ENCODE assay signal across 9 cellular contexts in the genomic region with DNA sequence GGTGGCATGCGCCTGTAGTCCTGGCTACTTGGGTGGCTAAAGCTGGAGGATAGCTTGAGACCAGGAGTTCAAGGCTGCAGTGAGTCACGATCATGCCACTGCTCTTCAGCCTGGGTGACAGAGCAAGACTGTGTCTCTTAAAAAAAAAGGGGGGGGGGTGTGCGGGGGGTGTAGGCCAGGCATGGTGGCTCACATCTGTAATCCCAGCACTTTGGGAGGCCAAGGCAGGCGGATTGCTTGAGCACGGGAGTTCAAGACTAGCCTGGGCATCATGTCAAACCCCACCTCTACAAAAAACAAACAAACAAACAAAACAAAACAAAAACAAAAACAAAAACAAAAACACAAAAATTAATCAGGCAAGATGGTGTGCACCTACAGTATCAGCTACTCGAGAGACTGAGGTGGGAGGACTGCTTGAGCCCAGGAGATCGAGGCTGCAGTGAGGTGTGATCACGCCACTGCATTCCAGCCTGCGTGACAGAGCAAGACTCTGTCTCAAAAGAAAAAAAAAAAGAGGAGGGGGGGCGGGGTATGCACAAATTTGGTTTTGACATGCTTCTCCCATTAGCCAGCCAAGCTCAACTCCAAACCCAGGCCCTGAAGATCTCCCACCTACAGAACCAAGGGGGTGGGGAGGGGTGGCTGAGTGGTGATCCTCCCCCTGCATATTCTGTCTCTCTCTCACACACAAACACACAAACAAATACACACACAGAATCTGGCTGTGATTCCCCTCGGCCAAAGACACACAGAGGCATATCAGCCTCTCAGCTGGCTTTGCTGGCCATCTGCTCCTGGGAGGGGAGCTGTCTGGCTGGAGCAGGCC. TPM values are rescaled to one million over a fixed set of nuclear protein-coding genes. Genes with fewer than 3 reads are reported as not detected.
DNase-seq lines count a peak whose midpoint lies in the region; ATAC-seq and TF ChIP-seq lines count a peak whose summit lies in the region.
"Had no signal": no experiment of that assay in that cellular context is flagged by ENCODE, and none has a peak within 500 bp of the region (broad histone marks: within the 10 kb centered on the region; RNA-seq: fewer than 3 reads in every experiment).

No MANE protein-coding gene starts in this region.

- H3K27ac ChIP-seq in layer of hippocampus (ENCODE audit: low read depth, low read length) (peak overlapping the region; percentile 66), substantia nigra (ENCODE audit: low read depth, low read length, poor library complexity, severe bottlenecking) (peak overlapping the region; percentile 87)

- TF ChIP-seq CTCF in Calu3 (IDR thresholded peaks at IDR 0.05; ENCODE audit: unreplicated experiment): no peak

- H3K36me3 Mint-ChIP-seq in T-helper 1 cell treated with Interleukin-12 subunit alpha and Interleukin-12 subunit beta and Interleukin-4 antibody, amounts not matched to agents 30 μg/mL and 1 μg/mL, for 36 hours (ENCODE audit: low read depth): peaks cover 5% of the 10 kb centered on the region
- no peaks in the 10 kb centered on the region for H3K36me3 Mint-ChIP-seq in activated T-helper 17 cell treated with anti-CD3 and anti-CD28 coated beads, Interleukin-2, amount 50 U/mL, for 72 hours (ENCODE audit: low read depth)
- H3K36me3 Mint-ChIP-seq in Calu3 (ENCODE audit: insufficient read depth, unreplicated experiment): no peaks in the 10 kb centered on the region

- H3K4me1 Mint-ChIP-seq in T-helper 1 cell treated with Interleukin-12 subunit alpha and Interleukin-12 subunit beta and Interleukin-4 antibody, amounts not matched to agents 30 μg/mL and 1 μg/mL, for 36 hours (ENCODE audit: low read depth): peaks cover 47% of the 10 kb centered on the region
- H3K4me1 Mint-ChIP-seq in activated T-helper 17 cell treated with anti-CD3 and anti-CD28 coated beads, Interleukin-2, amount 50 U/mL, for 72 hours: peaks cover 34% of the 10 kb centered on the region
- no peaks in the 10 kb centered on the region for H3K4me1 Mint-ChIP-seq in Calu3 (ENCODE audit: low read depth, unreplicated experiment)

- H3K9me3 Mint-ChIP-seq in T-helper 1 cell treated with Interleukin-12 subunit alpha and Interleukin-12 subunit beta and Interleukin-4 antibody, amounts not matched to agents 30 μg/mL and 1 μg/mL, for 36 hours: no peaks in the 10 kb centered on the region
- H3K9me3 Mint-ChIP-seq in activated T-helper 17 cell treated with anti-CD3 and anti-CD28 coated beads, Interleukin-2, amount 50 U/mL, for 72 hours: no peaks in the 10 kb centered on the region
- H3K9me3 Mint-ChIP-seq in Calu3 (ENCODE audit: low read depth, unreplicated experiment): no peaks in the 10 kb centered on the region

- no TSS peak for BruUV-seq in Calu3 (replicated peaks; lab: Mats Ljungman, UMichigan)

- no peak for ATAC-seq in activated T-helper 17 cell treated with anti-CD3 and anti-CD28 coated beads, Interleukin-2, amount 50 U/mL, for 72 hours (replicated peaks)

- no peak for DNase-seq in T-helper 1 cell
- DNase-seq in substantia nigra (lab: John Stamatoyannopoulos, UW): peak in 33 of 49 donors; percentile 5 to 72 (median 39)
- DNase-seq in Calu3: no peak
- DNase-seq in amniotic stem cell (lab: John Stamatoyannopoulos, UW): no peak
- no peak for DNase-seq in cortex of kidney (lab: John Stamatoyannopoulos, UW)
- DNase-seq: NCI-H345 had no signal

- H3K27me3 Mint-ChIP-seq in T-helper 1 cell treated with Interleukin-12 subunit alpha and Interleukin-12 subunit beta and Interleukin-4 antibody, amounts not matched to agents 30 μg/mL and 1 μg/mL, for 36 hours (ENCODE audit: low read depth): peaks cover 63% of the 10 kb centered on the region
- peaks cover 25% of the 10 kb centered on the region for H3K27me3 Mint-ChIP-seq in activated T-helper 17 cell treated with anti-CD3 and anti-CD28 coated beads, Interleukin-2, amount 50 U/mL, for 72 hours
- no peaks in the 10 kb centered on the region for H3K27me3 Mint-ChIP-seq in Calu3 (ENCODE audit: unreplicated experiment)

- CTCF ChIA-PET in Calu3 (lab: Charles Lee): no interaction called here

- no peaks in the 10 kb centered on the region for H3K27me3 ChIP-seq in layer of hippocampus (ENCODE audit: control insufficient read depth, insufficient read depth, low read length)

- no peak overlapping the region for H3K27ac Mint-ChIP-seq in T-helper 1 cell treated with Interleukin-12 subunit alpha and Interleukin-12 subunit beta and Interleukin-4 antibody, amounts not matched to agents 30 μg/mL and 1 μg/mL, for 36 hours
- H3K27ac Mint-ChIP-seq in activated T-helper 17 cell treated with anti-CD3 and anti-CD28 coated beads, Interleukin-2, amount 50 U/mL, for 72 hours: no peak overlapping the region
- H3K27ac Mint-ChIP-seq in Calu3 (ENCODE audit: unreplicated experiment): no peak overlapping the region

- H3K4me3 Mint-ChIP-seq in T-helper 1 cell treated with Interleukin-12 subunit alpha and Interleukin-12 subunit beta and Interleukin-4 antibody, amounts not matched to agents 30 μg/mL and 1 μg/mL, for 36 hours: peak overlapping the region; percentile 47
- peak overlapping the region; percentile 28 for H3K4me3 Mint-ChIP-seq in activated T-helper 17 cell treated with anti-CD3 and anti-CD28 coated beads, Interleukin-2, amount 50 U/mL, for 72 hours
- H3K4me3 Mint-ChIP-seq in Calu3 (ENCODE audit: low read depth, unreplicated experiment): no peak overlapping the region

- intact Hi-C loops in Calu3 (cut with micrococcal nuclease; ENCODE audit: unreplicated experiment): no loop called here

RNA-seq across cellular contexts. Expression of a gene that starts 3.1 kb away (rescaled TPM):
- total RNA-seq in activated T-helper 17 cell treated with anti-CD3 and anti-CD28 coated beads, Interleukin-2, amount 50 U/mL, for 72 hours: under 1 TPM; 0.29 to 0.32 TPM
- 2.4 and 2.5 TPM in 2 replicates for total RNA-seq in Calu3 (2022)

RNA-seq across cellular contexts. Expression of a gene that starts 59.5 kb away (rescaled TPM):
- 100 to 1,000 TPM in 1 of 2 donors, 10 to 100 TPM in 1; 66.2 to 102 TPM for total RNA-seq in activated T-helper 17 cell treated with anti-CD3 and anti-CD28 coated beads, Interleukin-2, amount 50 U/mL, for 72 hours
- total RNA-seq in Calu3 (2022): 57.6 and 58.3 TPM in 2 replicates

Comparison
In these comparisons a context has a peak if more than half of its experiments do, and no peak if none do; other contexts are left out.
1. DNase-seq: peak in substantia nigra (33 of 49); none in T-helper 1 cell (0 of 5), Calu3 (single experiment), amniotic stem cell (single experiment) and cortex of kidney (single experiment).